ENCODE assay signal across 8 cellular contexts in the genomic region with DNA sequence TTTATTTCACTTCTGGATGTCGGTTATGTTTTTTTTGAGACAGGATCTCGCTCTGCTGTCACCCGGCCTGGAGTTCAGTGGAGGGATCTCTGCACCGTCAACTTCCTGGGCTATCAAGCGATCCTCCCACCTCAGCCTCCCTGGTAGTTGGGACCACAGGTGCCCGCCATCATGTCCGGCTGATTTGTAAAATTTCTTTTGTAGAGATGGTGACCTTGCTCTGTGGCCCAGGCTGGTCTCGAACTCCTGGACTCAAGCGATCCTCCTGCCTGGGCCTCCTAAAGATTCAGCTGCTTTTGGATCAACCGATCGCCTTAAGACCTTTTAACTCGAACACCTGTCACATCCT. TPM values are rescaled to one million over a fixed set of nuclear protein-coding genes. Genes with fewer than 3 reads are reported as not detected.
DNase-seq lines count a peak whose midpoint lies in the region; ATAC-seq, FAIRE-seq and TF ChIP-seq lines count a peak whose summit lies in the region.

No MANE protein-coding gene starts in this region.

- peak overlapping the region; percentile 69 for H3K9ac ChIP-seq in DND-41 (ENCODE audit: low read depth, low read length)

- H3K36me3 ChIP-seq in DND-41 (ENCODE audit: insufficient read depth, low read length) (peaks cover 19% of the 10 kb centered on the region; the same call in 1 of the 2 replicates), lung (ENCODE audit: control insufficient read depth in 2 of 2, insufficient read depth in 2 of 2, low read length in 2 of 2) (peaks cover 3 to 4% of the 10 kb centered on the region in 2 donors), urinary bladder (ENCODE audit: insufficient read depth) (peaks cover 2% of the 10 kb centered on the region)

- peak; percentile 10; the same call in 1 of the 3 replicates for ATAC-seq in DND-41 (ENCODE audit: insufficient read depth, low read depth)
- ATAC-seq in HG03378 (IDR thresholded peaks at IDR 0.05; ENCODE audit: unreplicated experiment): peak; percentile 10
- ATAC-seq in lung (ENCODE audit: insufficient read depth, low FRiP score): no peak
- no peak for ATAC-seq in GM19467 (IDR thresholded peaks at IDR 0.05; ENCODE audit: unreplicated experiment)
- no peak for ATAC-seq in HG02970 (IDR thresholded peaks at IDR 0.05; ENCODE audit: low FRiP score, unreplicated experiment)

- H3K4me3 ChIP-seq in DND-41 (ENCODE audit: low read depth in 1 of 2, low read length in 2 of 2) (peak overlapping the region; percentile 73 to 88), astrocyte of the spinal cord (ENCODE audit: low read depth, low read length) (peak overlapping the region; percentile 83), lung (peak overlapping the region; percentile 84), urinary bladder (ENCODE audit: low read depth, low read length) (peak overlapping the region; percentile 77)

- peaks cover 9% of the 10 kb centered on the region; the same call in 1 of the 2 replicates for H4K20me1 ChIP-seq in DND-41 (ENCODE audit: insufficient read depth, low read length)

- H3K4me1 ChIP-seq in DND-41 (ENCODE audit: insufficient read depth, low read length): peaks cover 34% of the 10 kb centered on the region
- H3K4me1 ChIP-seq in lung (ENCODE audit: control insufficient read depth in 2 of 2, insufficient read depth in 2 of 2, low read length in 2 of 2): peaks cover 4 to 9% of the 10 kb centered on the region in 2 donors
- no peaks in the 10 kb centered on the region for H3K4me1 ChIP-seq in urinary bladder (ENCODE audit: insufficient read depth)

- DNase-seq in DND-41: no peak
- DNase-seq in astrocyte of the spinal cord (ENCODE audit: low read depth, low spot score): no peak
- DNase-seq in lung (ENCODE audit: low spot score): no peak
- DNase-seq in HTR-8/SVneo (ENCODE audit: insufficient read length, low spot score): no peak

- peak overlapping the region; percentile 87 for H2AFZ ChIP-seq in DND-41 (ENCODE audit: low read depth, low read length)

- peak overlapping the region; percentile 86 for H3K27ac ChIP-seq in DND-41 (ENCODE audit: low read length)
- H3K27ac ChIP-seq in lung (ENCODE audit: low read depth in 1 of 2, low read length in 1 of 2): peak overlapping the region; percentile 97 to 100
- peak overlapping the region; percentile 94 for H3K27ac ChIP-seq in urinary bladder (ENCODE audit: low read depth)

- H3K27me3 ChIP-seq in DND-41 (ENCODE audit: insufficient read depth, low read length, poor library complexity) (no peaks in the 10 kb centered on the region), lung (ENCODE audit: control insufficient read depth, insufficient read depth) (no peaks in the 10 kb centered on the region)

- in situ Hi-C loops in astrocyte of the spinal cord (cut with HindIII; ENCODE audit: low sequenced_read_pairs): no loop called here

- peaks cover 8% of the 10 kb centered on the region for H3K9me3 ChIP-seq in DND-41 (ENCODE audit: insufficient read depth, low read length, severe bottlenecking)
- H3K9me3 ChIP-seq in lung (ENCODE audit: control insufficient read depth in 2 of 2, insufficient read depth in 1 of 2, low read length in 1 of 2): peaks cover 0 to 1% of the 10 kb centered on the region in 2 donors

- FAIRE-seq in HTR-8/SVneo (lab: Jason Lieb, UNC): no peak

- peak overlapping the region; percentile 80 for H3K4me2 ChIP-seq in DND-41 (ENCODE audit: insufficient read depth, low read length)

- TF ChIP-seq CTCF in DND-41 (IDR thresholded peaks at IDR 0.05; ENCODE audit: borderline replicate concordance, extremely low read depth, low read length, poor library complexity, severe bottlenecking) (no peak), astrocyte of the spinal cord (IDR thresholded peaks at IDR 0.05; ENCODE audit: low read depth, low read length) (no peak), lung (IDR thresholded peaks at IDR 0.05; ENCODE audit: control extremely low read depth, extremely low read depth) (no peak)

- peaks cover 58% of the 10 kb centered on the region for H3K79me2 ChIP-seq in DND-41 (ENCODE audit: insufficient read depth, low read length)

- WGBS in lung, 2 donors: 8 to 9% methylated on average over 12 of the region's 12 CpGs
- 16% methylated on average over 12 of the region's 12 CpGs for WGBS in urinary bladder

RNA-seq across cellular contexts. Expression of gene RABGEF1, which starts 0.6 kb away (rescaled TPM):
- total RNA-seq in lung (10 to 100 TPM; 19.9 to 27.3 TPM), urinary bladder (30.1 TPM)
- polyA plus RNA-seq in lung (10 to 100 TPM in 1 of 2 donors, 1 to 10 TPM in 1; 9.3 to 17.9 TPM), urinary bladder (22.9 TPM)

Comparison
In these comparisons a context has a peak if more than half of its experiments do, and no peak if none do; other contexts are left out.
1. ATAC-seq: peak in DND-41 (single experiment) and HG03378 (single experiment); none in lung (single experiment), GM19467 (single experiment) and HG02970 (single experiment).
2. Peak in every context shown above with its lines, with median percentiles within 50 percentile points of each other: H3K27ac ChIP-seq and H3K4me3 ChIP-seq.